ENCODE assay signal across 8 cellular contexts in the genomic region with DNA sequence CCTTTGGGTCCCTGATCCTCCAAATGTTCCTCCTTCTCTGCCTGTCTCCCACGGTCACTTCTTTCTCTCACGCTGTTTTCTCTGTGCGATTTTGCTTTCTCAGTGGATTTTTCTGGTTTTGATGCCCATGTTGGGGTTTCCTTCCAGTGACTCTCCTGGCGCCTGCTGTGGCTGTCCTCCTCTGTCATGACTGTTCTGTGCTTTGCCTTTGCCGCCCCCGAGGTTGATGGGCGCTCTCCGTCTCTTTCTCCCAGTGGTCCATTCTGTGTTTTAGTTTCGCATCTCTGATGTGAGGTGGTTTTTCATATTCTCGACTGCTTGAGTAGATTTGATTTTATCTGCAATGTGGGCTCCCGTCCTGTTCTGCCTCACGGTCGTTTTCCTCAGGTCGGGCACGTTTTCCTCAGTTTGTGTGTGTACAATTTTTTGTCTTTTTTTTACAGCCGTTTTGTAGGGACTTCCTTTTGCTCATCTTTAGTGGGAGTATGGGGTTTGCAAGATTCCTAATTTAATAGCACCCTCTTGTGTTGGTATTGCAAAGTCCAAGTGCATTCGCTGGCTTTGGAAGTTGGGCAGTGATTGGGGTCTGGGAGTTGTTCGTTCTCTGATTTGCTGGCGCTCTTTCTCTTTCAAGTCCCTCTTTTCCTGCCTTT.
DNase-seq lines count a peak whose midpoint lies in the region; ATAC-seq, FAIRE-seq and TF ChIP-seq lines count a peak whose summit lies in the region.

No MANE protein-coding gene starts in this region.

- no peaks in the 10 kb centered on the region for H3K36me3 ChIP-seq in astrocyte (ENCODE audit: insufficient read depth, low read length)
- H3K36me3 ChIP-seq in left ventricle myocardium inferior = no peaks in the 10 kb centered on the region

- H3K4me2 ChIP-seq in astrocyte (ENCODE audit: low read length) = peak overlapping the region; percentile 63

- no peaks in the 10 kb centered on the region for H3K9me3 ChIP-seq in astrocyte (ENCODE audit: insufficient read depth, low read depth, low read length)
- H3K9me3 ChIP-seq in left ventricle myocardium inferior (replicated peaks) = no peaks in the 10 kb centered on the region

- H3K4me1 ChIP-seq in astrocyte (ENCODE audit: insufficient read depth, low read length) = peaks cover 12% of the 10 kb centered on the region
- peaks cover 60% of the 10 kb centered on the region for H3K4me1 ChIP-seq in left ventricle myocardium inferior

- no peaks in the 10 kb centered on the region for H3K27me3 ChIP-seq in astrocyte (ENCODE audit: insufficient read depth, low read length)
- no peaks in the 10 kb centered on the region for H3K27me3 ChIP-seq in left ventricle myocardium inferior (ENCODE audit: low read depth)

- intact Hi-C loops in left ventricle myocardium inferior (cut with micrococcal nuclease) = loop anchor here (2.0 kb wide), 1 partner anchor 179 kb away; no protein-coding TSS in a partner anchor

- H3K4me3 ChIP-seq in astrocyte (ENCODE audit: insufficient read depth, low read depth, low read length) (no peak overlapping the region), left ventricle myocardium inferior (no peak overlapping the region)

- peak overlapping the region; percentile 54 for H3K4me3 Mint-ChIP-seq in astrocyte (ENCODE audit: unreplicated experiment)

- no peak overlapping the region for H3K27ac ChIP-seq in astrocyte (ENCODE audit: low read depth, low read length)
- no peak overlapping the region for H3K27ac ChIP-seq in left ventricle myocardium inferior (replicated peaks)

- peak; percentile 71 for DNase-seq in COLO829 (ENCODE audit: low spot score)
- peak; percentile 83 for DNase-seq in GM19239 (ENCODE audit: insufficient read length, low spot score)
- peak; percentile 10 for DNase-seq in NCI-H226
- DNase-seq in astrocyte (ENCODE audit: low read depth) = peak; percentile 49
- peak; percentile 5 for DNase-seq in left ventricle myocardium inferior
- DNase-seq in renal cortical epithelial cell (ENCODE audit: low read depth) = peak; percentile 51

- no peak overlapping the region for H2AFZ ChIP-seq in astrocyte (ENCODE audit: low read depth, low read length)

- no peaks in the 10 kb centered on the region for H3K9me3 Mint-ChIP-seq in astrocyte (ENCODE audit: unreplicated experiment)

- H3K27ac Mint-ChIP-seq in astrocyte (ENCODE audit: unreplicated experiment) = peak overlapping the region; percentile 8

- no peaks in the 10 kb centered on the region for H3K27me3 Mint-ChIP-seq in astrocyte (ENCODE audit: low read depth, unreplicated experiment)

- H4K20me1 ChIP-seq in astrocyte (ENCODE audit: insufficient read depth, low read length) = peaks cover 87% of the 10 kb centered on the region

- ATAC-seq in HG03175 (IDR thresholded peaks at IDR 0.05; ENCODE audit: unreplicated experiment) (no peak), GM18870 (IDR thresholded peaks at IDR 0.05; ENCODE audit: unreplicated experiment) (no peak)

- peak overlapping the region; percentile 32 for H3K9ac ChIP-seq in astrocyte (ENCODE audit: low read length)

- FAIRE-seq in GM19239 (lab: Jason Lieb, UNC) (peak; percentile 80), astrocyte (lab: Jason Lieb, UNC) (peak; percentile 94)

- peaks cover 22% of the 10 kb centered on the region for H3K4me1 Mint-ChIP-seq in astrocyte (ENCODE audit: low read depth, unreplicated experiment)

- peak; percentile 88 for TF ChIP-seq CTCF in astrocyte (IDR thresholded peaks at IDR 0.05; ENCODE audit: insufficient read depth, low read depth, low read length)
- TF ChIP-seq CTCF in left ventricle myocardium inferior (IDR thresholded peaks at IDR 0.05; ENCODE audit: borderline replicate concordance) = peak; percentile 82

- H3K79me2 ChIP-seq in astrocyte (ENCODE audit: insufficient read depth, low read length) = peaks cover 71% of the 10 kb centered on the region

- H3K36me3 Mint-ChIP-seq in astrocyte (ENCODE audit: low read depth, unreplicated experiment) = peaks cover 4% of the 10 kb centered on the region

Comparison
In these comparisons a context has a peak if more than half of its experiments do, and no peak if none do; other contexts are left out.
1. DNase-seq: peak in every context shown above with its lines; median percentile 83 in GM19239; 71 in COLO829; 51 in renal cortical epithelial cell; 49 in astrocyte; 10 in NCI-H226; 5 in left ventricle myocardium inferior.